8 cellular contexts compared by ENCODE assay signal in genomic region chr12:93570552-93571359, GRCh38. TPM values are rescaled to one million over a fixed set of nuclear protein-coding genes. Genes with fewer than 3 reads are reported as not detected.
DNase-seq lines count a peak whose midpoint lies in the region; ATAC-seq and TF ChIP-seq lines count a peak whose summit lies in the region.

No MANE protein-coding gene starts in this region.

- TF ChIP-seq CTCF in Peyer's patch (IDR thresholded peaks at IDR 0.05) (peak in 1 of 6 experiments; percentile 12), fibroblast of mammary gland (conservative IDR thresholded peaks at IDR 0.05; ENCODE audit: control insufficient read depth, insufficient read depth, low read depth, low read length) (no peak)

- peak overlapping the region; percentile 89 for H3K27ac Mint-ChIP-seq in activated T-helper 17 cell treated with anti-CD3 and anti-CD28 coated beads, Interleukin-2, amount 50 U/mL, for 72 hours
- peak overlapping the region in 8 of 10 donors; percentile 63 to 94 (median 88) for H3K27ac Mint-ChIP-seq in naive thymus-derived CD8-positive, alpha-beta T cell
- peak overlapping the region; percentile 81 for H3K27ac Mint-ChIP-seq in stimulated activated naive B cell treated with anti-CD40 and anti-IgM and Interleukin-4, amounts not matched to agents 10 μg/mL and 1 μg/mL and 100 μg/mL, for 72 hours

- DNase-seq in DMS 273 treated with DMSO at 0.1 percent for 48 hours (lab: John Stamatoyannopoulos, UW) (peak; percentile 48), Peyer's patch (peak; percentile 70 to 97 (median 96)), fibroblast of mammary gland (ENCODE audit: low read depth) (peak; percentile 93)
- peak; percentile 66 to 84 (median 79) for DNase-seq in naive thymus-derived CD8-positive, alpha-beta T cell
- peak; percentile 81 for DNase-seq in stimulated activated naive B cell treated with anti-CD40 and anti-IgM and Interleukin-4, amounts not matched to agents 10 μg/mL and 1 μg/mL and 100 μg/mL, for 72 hours

- POLR2A ChIA-PET in naive thymus-derived CD8-positive, alpha-beta T cell (lab: Charles Lee) = interaction anchor here (1.2 to 1.5 kb wide), 5 partner anchors 19 to 553 kb away, joined by 3 to 6 read pairs (median 3); partner anchors contain the start of gene CRADD

- H3K4me1 ChIP-seq in HUES6 (ENCODE audit: control insufficient read depth, insufficient read depth, low read length) = peaks cover 3% of the 10 kb centered on the region; the same call in 1 of the 2 replicates
- H3K4me1 ChIP-seq in Peyer's patch = peaks cover 0 to 20% (median 7%) of the 10 kb centered on the region in 4 donors

- H3K27me3 ChIP-seq in HUES6 (ENCODE audit: control insufficient read depth, insufficient read depth, low read length) (peaks cover 32% of the 10 kb centered on the region), Peyer's patch (no peaks in the 10 kb centered on the region)

- H3K9me3 Mint-ChIP-seq in activated T-helper 17 cell treated with anti-CD3 and anti-CD28 coated beads, Interleukin-2, amount 50 U/mL, for 72 hours = no peaks in the 10 kb centered on the region
- no peaks in the 10 kb centered on the region for H3K9me3 Mint-ChIP-seq in naive thymus-derived CD8-positive, alpha-beta T cell
- H3K9me3 Mint-ChIP-seq in stimulated activated naive B cell treated with anti-CD40 and anti-IgM and Interleukin-4, amounts not matched to agents 10 μg/mL and 1 μg/mL and 100 μg/mL, for 72 hours = no peaks in the 10 kb centered on the region

- ATAC-seq in GM21423 (IDR thresholded peaks at IDR 0.05; ENCODE audit: unreplicated experiment) = peak; percentile 43
- peak; percentile 73 for ATAC-seq in activated T-helper 17 cell treated with anti-CD3 and anti-CD28 coated beads, Interleukin-2, amount 50 U/mL, for 72 hours (replicated peaks)
- ATAC-seq in naive thymus-derived CD8-positive, alpha-beta T cell = peak; percentile 58 to 59
- peak; percentile 70 to 73 for ATAC-seq in stimulated activated naive B cell treated with anti-CD40 and anti-IgM and Interleukin-4, amounts not matched to agents 10 μg/mL and 1 μg/mL and 100 μg/mL, for 72 hours (replicated peaks)

- peaks cover 23% of the 10 kb centered on the region for H3K36me3 ChIP-seq in HUES6 (ENCODE audit: control insufficient read depth, insufficient read depth, low read length)
- H3K36me3 ChIP-seq in Peyer's patch = peaks cover 0 to 10% (median 0%) of the 10 kb centered on the region in 3 donors

- peak overlapping the region; percentile 77 for H3K4me3 Mint-ChIP-seq in activated T-helper 17 cell treated with anti-CD3 and anti-CD28 coated beads, Interleukin-2, amount 50 U/mL, for 72 hours
- peak overlapping the region; percentile 89 to 93 (median 90) for H3K4me3 Mint-ChIP-seq in naive thymus-derived CD8-positive, alpha-beta T cell
- peak overlapping the region; percentile 82 to 84 for H3K4me3 Mint-ChIP-seq in stimulated activated naive B cell treated with anti-CD40 and anti-IgM and Interleukin-4, amounts not matched to agents 10 μg/mL and 1 μg/mL and 100 μg/mL, for 72 hours

- peak overlapping the region; percentile 93 for H3K9ac ChIP-seq in HUES6 (ENCODE audit: low read length)

- peaks cover 50% of the 10 kb centered on the region for H3K36me3 Mint-ChIP-seq in activated T-helper 17 cell treated with anti-CD3 and anti-CD28 coated beads, Interleukin-2, amount 50 U/mL, for 72 hours (ENCODE audit: low read depth)
- H3K36me3 Mint-ChIP-seq in naive thymus-derived CD8-positive, alpha-beta T cell = peaks cover 0 to 21% (median 10%) of the 10 kb centered on the region in 3 donors
- peaks cover 2 to 4% of the 10 kb centered on the region in 2 donors for H3K36me3 Mint-ChIP-seq in stimulated activated naive B cell treated with anti-CD40 and anti-IgM and Interleukin-4, amounts not matched to agents 10 μg/mL and 1 μg/mL and 100 μg/mL, for 72 hours

- peaks cover 30% of the 10 kb centered on the region for H3K4me1 Mint-ChIP-seq in activated T-helper 17 cell treated with anti-CD3 and anti-CD28 coated beads, Interleukin-2, amount 50 U/mL, for 72 hours
- peaks cover 18 to 39% (median 31%) of the 10 kb centered on the region in 4 donors for H3K4me1 Mint-ChIP-seq in naive thymus-derived CD8-positive, alpha-beta T cell
- H3K4me1 Mint-ChIP-seq in stimulated activated naive B cell treated with anti-CD40 and anti-IgM and Interleukin-4, amounts not matched to agents 10 μg/mL and 1 μg/mL and 100 μg/mL, for 72 hours = peaks cover 16 to 26% of the 10 kb centered on the region in 2 donors

- H3K4me3 ChIP-seq in HUES6 (ENCODE audit: low read depth, low read length) (peak overlapping the region; percentile 95), Peyer's patch (peak overlapping the region; percentile 55 to 89 (median 58)), fibroblast of mammary gland (ENCODE audit: control insufficient read depth, low read depth, low read length) (peak overlapping the region; percentile 77)

- peak; percentile 65 to 69 for TF ChIP-seq POLR2A in Peyer's patch (IDR thresholded peaks at IDR 0.05)

- H3K9me3 ChIP-seq in HUES6 (ENCODE audit: control insufficient read depth, insufficient read depth, low read depth, low read length) (no peaks in the 10 kb centered on the region), Peyer's patch (no peaks in the 10 kb centered on the region)

- H3K27me3 Mint-ChIP-seq in activated T-helper 17 cell treated with anti-CD3 and anti-CD28 coated beads, Interleukin-2, amount 50 U/mL, for 72 hours = no peaks in the 10 kb centered on the region
- H3K27me3 Mint-ChIP-seq in naive thymus-derived CD8-positive, alpha-beta T cell = peaks cover 0 to 9% (median 0%) of the 10 kb centered on the region in 5 donors
- peaks cover 47 to 56% of the 10 kb centered on the region in 2 donors for H3K27me3 Mint-ChIP-seq in stimulated activated naive B cell treated with anti-CD40 and anti-IgM and Interleukin-4, amounts not matched to agents 10 μg/mL and 1 μg/mL and 100 μg/mL, for 72 hours

- H3K27ac ChIP-seq in HUES6 (ENCODE audit: low read depth, low read length) (peak overlapping the region; percentile 93), Peyer's patch (peak overlapping the region; percentile 81 to 93 (median 89))

RNA-seq across cellular contexts. Expression of gene SOCS2, which starts 1.7 kb away (rescaled TPM):
- total RNA-seq in Peyer's patch = 100 to 1,000 TPM in 1 of 4 donors, 10 to 100 TPM in 3; 33.4 to 113 (median 35.1) TPM
- total RNA-seq in activated T-helper 17 cell treated with anti-CD3 and anti-CD28 coated beads, Interleukin-2, amount 50 U/mL, for 72 hours = 10 to 100 TPM; 29.4 to 36.6 TPM
- total RNA-seq in naive thymus-derived CD8-positive, alpha-beta T cell = 1 to 10 TPM; 1.9 to 2.9 TPM
- polyA plus RNA-seq in naive thymus-derived CD8-positive, alpha-beta T cell = 10 to 100 TPM; 11.1 to 18.3 (median 16.0) TPM

Comparison
In these comparisons a context has a peak if more than half of its experiments do, and no peak if none do; other contexts are left out.
1. Peak in every context shown above with its lines: DNase-seq, ATAC-seq, H3K4me3 ChIP-seq and H3K27ac ChIP-seq.
2. RNA of gene SOCS2, which starts 1.7 kb away (total RNA-seq): 29.4 to 36.6 TPM in activated T-helper 17 cell treated with anti-CD3 and anti-CD28 coated beads, Interleukin-2, amount 50 U/mL, for 72 hours and 33.4 to 113 TPM in Peyer's patch; 1.9 to 2.9 TPM in naive thymus-derived CD8-positive, alpha-beta T cell; every median in the first group is over 4 times any median in the second.